In the genomic region with DNA sequence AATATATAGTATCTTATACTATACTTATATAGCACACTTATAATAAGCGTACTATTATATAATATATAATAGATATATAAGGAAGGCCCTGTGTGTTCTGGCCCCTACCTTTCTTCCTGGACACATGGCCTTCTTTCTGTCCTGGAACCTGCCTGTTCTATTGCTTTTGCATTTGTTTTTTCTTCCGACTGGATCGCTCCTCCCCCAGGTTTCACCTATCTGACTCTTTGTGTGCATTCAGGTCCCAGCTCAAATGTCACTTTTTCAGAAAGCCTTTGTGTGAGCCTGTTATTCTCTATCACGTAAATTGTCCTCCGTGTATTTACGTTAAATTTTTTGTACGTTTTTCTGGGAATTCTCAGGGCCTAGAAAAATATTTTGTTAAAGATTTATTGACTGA, we compare ENCODE assay signal across 8 cellular contexts. TPM values are rescaled to one million over a fixed set of nuclear protein-coding genes. Genes with fewer than 3 reads are reported as not detected.
DNase-seq lines count a peak whose midpoint lies in the region; ATAC-seq and TF ChIP-seq lines count a peak whose summit lies in the region.

No MANE protein-coding gene starts in this region.

- peak overlapping the region; percentile 83 for H3K4me3 ChIP-seq in SK-N-MC

- peak overlapping the region; percentile 85 for H3K27ac Mint-ChIP-seq in glutamatergic neuron (ENCODE audit: unreplicated experiment)
- H3K27ac Mint-ChIP-seq in stimulated activated effector memory CD8-positive, alpha-beta T cell treated with anti-CD3 and anti-CD28 coated beads, Interleukin-12 subunit alpha, Interleukin-12 subunit beta, amount 100 ng/mL, for 72 hours, result peak overlapping the region; percentile 89

- peaks cover 28% of the 10 kb centered on the region for H3K27me3 Mint-ChIP-seq in glutamatergic neuron (ENCODE audit: unreplicated experiment)

- H3K36me3 ChIP-seq in SK-N-MC (ENCODE audit: insufficient read depth, low read length), result no peaks in the 10 kb centered on the region

- no peak overlapping the region for H3K9ac ChIP-seq in SK-N-MC (ENCODE audit: insufficient read length)

- H3K4me1 Mint-ChIP-seq in glutamatergic neuron (ENCODE audit: low read depth, unreplicated experiment), result peaks cover 4% of the 10 kb centered on the region
- H3K4me1 Mint-ChIP-seq in stimulated activated effector memory CD8-positive, alpha-beta T cell treated with anti-CD3 and anti-CD28 coated beads, Interleukin-12 subunit alpha, Interleukin-12 subunit beta, amount 100 ng/mL, for 72 hours, result peaks cover 16% of the 10 kb centered on the region

- peak overlapping the region; percentile 90 for H3K4me3 Mint-ChIP-seq in glutamatergic neuron (ENCODE audit: unreplicated experiment)
- peak overlapping the region; percentile 94 for H3K4me3 Mint-ChIP-seq in stimulated activated effector memory CD8-positive, alpha-beta T cell treated with anti-CD3 and anti-CD28 coated beads, Interleukin-12 subunit alpha, Interleukin-12 subunit beta, amount 100 ng/mL, for 72 hours

- H3K9me3 Mint-ChIP-seq in glutamatergic neuron (ENCODE audit: unreplicated experiment), result peaks cover 19% of the 10 kb centered on the region
- no peaks in the 10 kb centered on the region for H3K9me3 Mint-ChIP-seq in stimulated activated effector memory CD8-positive, alpha-beta T cell treated with anti-CD3 and anti-CD28 coated beads, Interleukin-12 subunit alpha, Interleukin-12 subunit beta, amount 100 ng/mL, for 72 hours

- no peak for ATAC-seq in stimulated activated effector memory CD8-positive, alpha-beta T cell treated with anti-CD3 and anti-CD28 coated beads, Interleukin-12 subunit alpha, Interleukin-12 subunit beta, amount 100 ng/mL, for 72 hours
- no peak for ATAC-seq in HG03045 (IDR thresholded peaks at IDR 0.05; ENCODE audit: unreplicated experiment)
- ATAC-seq in GM21360 (IDR thresholded peaks at IDR 0.05; ENCODE audit: unreplicated experiment), result no peak

- no peaks in the 10 kb centered on the region for H3K36me3 Mint-ChIP-seq in glutamatergic neuron (ENCODE audit: unreplicated experiment)
- H3K36me3 Mint-ChIP-seq in stimulated activated effector memory CD8-positive, alpha-beta T cell treated with anti-CD3 and anti-CD28 coated beads, Interleukin-12 subunit alpha, Interleukin-12 subunit beta, amount 100 ng/mL, for 72 hours, result peaks cover 30% of the 10 kb centered on the region

- no peaks in the 10 kb centered on the region for H3K9me3 ChIP-seq in SK-N-MC (ENCODE audit: low read depth, low read length)

- DNase-seq in NCI-H2171 treated with DMSO at 0.1 percent for 48 hours (lab: John Stamatoyannopoulos, UW), result peak; percentile 67
- DNase-seq in NCI-H2171 (lab: John Stamatoyannopoulos, UW), result no peak
- no peak for DNase-seq in SK-N-MC (ENCODE audit: low read depth, low spot score)
- DNase-seq in glutamatergic neuron, result no peak
- DNase-seq in stimulated activated effector memory CD8-positive, alpha-beta T cell treated with anti-CD3 and anti-CD28 coated beads, Interleukin-12 subunit alpha, Interleukin-12 subunit beta, amount 100 ng/mL, for 72 hours (ENCODE audit: low spot score in 2 of 2), result no peak
- DNase-seq in SIG-M5 (lab: John Stamatoyannopoulos, UW), result no peak

- no peak for TF ChIP-seq CTCF in glutamatergic neuron (IDR thresholded peaks at IDR 0.05; ENCODE audit: partially characterized antibody, unreplicated experiment)

- peak overlapping the region; percentile 10; the same call in 1 of the 2 replicates for H3K27ac ChIP-seq in SK-N-MC

RNA-seq across cellular contexts. Expression of a gene that starts 2.9 kb away (rescaled TPM):
- 74.8 TPM for total RNA-seq in glutamatergic neuron (ENCODE audit: unreplicated experiment)
